21 cellular contexts compared by ENCODE assay signal in genomic region chr9:89187541-89187940, GRCh38. TPM values are rescaled to one million over a fixed set of nuclear protein-coding genes. Genes with fewer than 3 reads are reported as not detected.
"Had no signal": no experiment of that assay in that cellular context is flagged by ENCODE, and none has a peak within 500 bp of the region (broad histone marks: within the 10 kb centered on the region; RNA-seq: fewer than 3 reads in every experiment).

No MANE protein-coding gene starts in this region.

- H3K36me3 ChIP-seq: esophagus muscularis mucosa, gastroesophageal sphincter, heart left ventricle, left lung, lower lobe of right lung had no signal

- FAIRE-seq: colon, endothelial cell of umbilical vein, keratinocyte had no signal

- H3K4me2 ChIP-seq: hepatocyte had no signal

- H3K4me3 ChIP-seq: coronary artery, dorsolateral prefrontal cortex, esophagus muscularis mucosa, gastroesophageal sphincter, heart left ventricle, hepatocyte, left lung, lower lobe of right lung, mucosa of descending colon had no signal

- H3K27ac ChIP-seq: coronary artery, dorsolateral prefrontal cortex, esophagus muscularis mucosa, foreskin keratinocyte, gastroesophageal sphincter, heart left ventricle, hepatocyte, left lung, lower lobe of right lung had no signal

- ATAC-seq: foreskin keratinocyte, gastroesophageal sphincter, heart left ventricle, left cardiac atrium, left lung, left ventricle myocardium superior, lower lobe of right lung, mucosa of descending colon had no signal

- DNase-seq: dermis blood vessel endothelial cell; dorsolateral prefrontal cortex; effector CD4-positive, alpha-beta T cell; effector memory CD4-positive, alpha-beta T cell; foreskin keratinocyte; heart left ventricle; hypothalamus; immature natural killer cell; left cardiac atrium; left lung; left ventricle myocardium superior; lower lobe of right lung; mesenchymal stem cell; mucosa of descending colon had no signal

- H3K27me3 ChIP-seq: dorsolateral prefrontal cortex, heart left ventricle, hepatocyte, left lung had no signal

- H3K4me1 ChIP-seq: esophagus muscularis mucosa, foreskin keratinocyte, gastroesophageal sphincter, heart left ventricle, left lung, lower lobe of right lung had no signal

- H2AFZ ChIP-seq: hepatocyte had no signal

- H3K9me3 ChIP-seq: esophagus muscularis mucosa, lower lobe of right lung, mucosa of descending colon had no signal

RNA-seq across cellular contexts. Expression of gene SHC3, which starts 8.9 kb away (rescaled TPM):
- polyA plus RNA-seq: immature natural killer cell had no signal
